9 cellular contexts compared by ENCODE assay signal in genomic region chr4:94577136-94577535, GRCh38.
DNase-seq lines count a peak whose midpoint lies in the region; ATAC-seq and TF ChIP-seq lines count a peak whose summit lies in the region.
"Had no signal": no experiment of that assay in that cellular context is flagged by ENCODE, and none has a peak within 500 bp of the region (broad histone marks: within the 10 kb centered on the region; RNA-seq: fewer than 3 reads in every experiment).

No MANE protein-coding gene starts in this region.

- no peaks in the 10 kb centered on the region for H3K27me3 ChIP-seq in lower lobe of right lung (ENCODE audit: low read depth)

- H3K4me1 ChIP-seq in lower lobe of right lung: no peaks in the 10 kb centered on the region

- peaks cover 11% of the 10 kb centered on the region for H3K36me3 ChIP-seq in lower lobe of right lung

- no peak overlapping the region for H3K27ac ChIP-seq in lower lobe of right lung

- TF ChIP-seq CTCF in AG10803 (conservative IDR thresholded peaks at IDR 0.05; ENCODE audit: low read length) (no peak), cardiac fibroblast (IDR thresholded peaks at IDR 0.05; ENCODE audit: low read depth, low read length) (no peak), lower lobe of right lung (IDR thresholded peaks at IDR 0.05) (no peak)

- H3K4me3 ChIP-seq in AG10803 (ENCODE audit: low read length) (no peak overlapping the region), cardiac fibroblast (replicated peaks in 1 of 2; ENCODE audit: low read depth in 2 of 2, low read length in 2 of 2) (no peak overlapping the region), lower lobe of right lung (no peak overlapping the region)

- intact Hi-C loops in lower lobe of right lung (cut with DNase I): no loop called here

- no peaks in the 10 kb centered on the region for H3K9me3 ChIP-seq in lower lobe of right lung

- ATAC-seq in lower lobe of right lung (peak; percentile 25 to 69), GM18861 (IDR thresholded peaks at IDR 0.05; ENCODE audit: unreplicated experiment) (no peak), GM18867 (IDR thresholded peaks at IDR 0.05; ENCODE audit: unreplicated experiment) (no peak)
- ATAC-seq: activated naive CD4-positive, alpha-beta T cell treated with anti-CD3 and anti-CD28 coated beads, Interleukin-2, amount 50 U/mL, for 72 hours had no signal

- DNase-seq in AG10803 (ENCODE audit: low read depth) (peak; percentile 74), NCI-H1092 treated with DMSO at 0.1 percent for 48 hours (lab: John Stamatoyannopoulos, UW) (peak; percentile 75), cardiac fibroblast (ENCODE audit: low read depth in 2 of 2) (peak; percentile 66 to 88), lower lobe of right lung (no peak), NCI-H1694 (lab: John Stamatoyannopoulos, UW) (no peak)
- no peak for DNase-seq in stimulated activated CD4-positive, alpha-beta T cell treated with anti-CD3 and anti-CD28 coated beads, Interleukin-12 subunit alpha, Interleukin-12 subunit beta, amount 100 ng/mL, for 4 hours

Comparison
In these comparisons a context has a peak if more than half of its experiments do, and no peak if none do; other contexts are left out.
1. DNase-seq: peak in AG10803 (single experiment), NCI-H1092 treated with DMSO at 0.1 percent for 48 hours (single experiment) and cardiac fibroblast (2 of 2); none in lower lobe of right lung (single experiment), NCI-H1694 (single experiment) and stimulated activated CD4-positive, alpha-beta T cell treated with anti-CD3 and anti-CD28 coated beads, Interleukin-12 subunit alpha, Interleukin-12 subunit beta, amount 100 ng/mL, for 4 hours (single experiment).
2. ATAC-seq: peak in lower lobe of right lung (2 of 2); none in GM18861 (single experiment) and GM18867 (single experiment).